ENCODE assay signal across 8 cellular contexts in genomic region chr17:17839792-17840707, GRCh38. TPM values are rescaled to one million over a fixed set of nuclear protein-coding genes. Genes with fewer than 3 reads are reported as not detected.
DNase-seq lines count a peak whose midpoint lies in the region; ATAC-seq and TF ChIP-seq lines count a peak whose summit lies in the region.

No MANE protein-coding gene starts in this region.

- peaks cover 11% of the 10 kb centered on the region for H3K36me3 Mint-ChIP-seq in activated T-helper 17 cell treated with anti-CD3 and anti-CD28 coated beads, Interleukin-2, amount 50 U/mL, for 72 hours (ENCODE audit: low read depth)
- H3K36me3 Mint-ChIP-seq in naive B cell, result no peaks in the 10 kb centered on the region
- H3K36me3 Mint-ChIP-seq in stimulated activated memory B cell treated with anti-CD40 and anti-IgM and Interleukin-4, amounts not matched to agents 10 μg/mL and 1 μg/mL and 100 μg/mL, for 72 hours, result peaks cover under 1% of the 10 kb centered on the region

- TF ChIP-seq CTCF in Panc1 (IDR thresholded peaks at IDR 0.05), result no peak

- H3K27ac ChIP-seq in HUES6 (ENCODE audit: low read depth, low read length) (peak overlapping the region; percentile 88), Panc1 (ENCODE audit: low read length) (peak overlapping the region; percentile 98)

- DNase-seq in COLO668 (lab: John Stamatoyannopoulos, UW; ENCODE audit: unreplicated experiment) (peak; percentile 95), Panc1 (ENCODE audit: low read depth, low spot score) (no peak), fibroblast of gingiva (ENCODE audit: low read depth) (peak; percentile 96), naive B cell (peak; percentile 86)

- POLR2A ChIA-PET in Panc1 (lab: Charles Lee), result interaction anchor here (0.5 kb wide), 1 partner anchor 262 kb away, joined by 5 read pairs; no protein-coding TSS in a partner anchor

- H3K27me3 Mint-ChIP-seq in activated T-helper 17 cell treated with anti-CD3 and anti-CD28 coated beads, Interleukin-2, amount 50 U/mL, for 72 hours, result no peaks in the 10 kb centered on the region
- no peaks in the 10 kb centered on the region for H3K27me3 Mint-ChIP-seq in naive B cell
- no peaks in the 10 kb centered on the region for H3K27me3 Mint-ChIP-seq in stimulated activated memory B cell treated with anti-CD40 and anti-IgM and Interleukin-4, amounts not matched to agents 10 μg/mL and 1 μg/mL and 100 μg/mL, for 72 hours

- H3K9me3 Mint-ChIP-seq in activated T-helper 17 cell treated with anti-CD3 and anti-CD28 coated beads, Interleukin-2, amount 50 U/mL, for 72 hours, result no peaks in the 10 kb centered on the region
- H3K9me3 Mint-ChIP-seq in naive B cell, result no peaks in the 10 kb centered on the region
- no peaks in the 10 kb centered on the region for H3K9me3 Mint-ChIP-seq in stimulated activated memory B cell treated with anti-CD40 and anti-IgM and Interleukin-4, amounts not matched to agents 10 μg/mL and 1 μg/mL and 100 μg/mL, for 72 hours

- no peaks in the 10 kb centered on the region for H3K9me3 ChIP-seq in HUES6 (ENCODE audit: control insufficient read depth, insufficient read depth, low read depth, low read length)
- H3K9me3 ChIP-seq in Panc1 (ENCODE audit: control insufficient read depth, insufficient read depth, low read depth, low read length), result no peaks in the 10 kb centered on the region

- H3K4me3 ChIP-seq in HUES6 (ENCODE audit: low read depth, low read length) (peak overlapping the region; percentile 54), Panc1 (ENCODE audit: low read depth in 2 of 2, low read length in 2 of 2) (peak overlapping the region; percentile 36 to 46)

- in situ Hi-C loops in Panc1 (cut with HindIII; ENCODE audit: low pct_unique_long_range_greater_than_20kb, low sequenced_read_pairs), result no loop called here

- H3K27me3 ChIP-seq in HUES6 (ENCODE audit: control insufficient read depth, insufficient read depth, low read length) (no peaks in the 10 kb centered on the region; the same call in 1 of the 2 replicates), Panc1 (ENCODE audit: control insufficient read depth, insufficient read depth, low read length) (no peaks in the 10 kb centered on the region)

- H3K4me1 Mint-ChIP-seq in activated T-helper 17 cell treated with anti-CD3 and anti-CD28 coated beads, Interleukin-2, amount 50 U/mL, for 72 hours, result peaks cover 20% of the 10 kb centered on the region
- peaks cover 22 to 48% (median 44%) of the 10 kb centered on the region in 3 donors for H3K4me1 Mint-ChIP-seq in naive B cell
- H3K4me1 Mint-ChIP-seq in stimulated activated memory B cell treated with anti-CD40 and anti-IgM and Interleukin-4, amounts not matched to agents 10 μg/mL and 1 μg/mL and 100 μg/mL, for 72 hours, result peaks cover 48% of the 10 kb centered on the region

- CTCF ChIA-PET in Panc1 (lab: Charles Lee), result interaction anchor here (0.6 kb wide), 1 partner anchor 29 kb away, joined by 8 read pairs; no protein-coding TSS in a partner anchor

- H3K36me3 ChIP-seq in HUES6 (ENCODE audit: control insufficient read depth, insufficient read depth, low read length) (no peaks in the 10 kb centered on the region), Panc1 (ENCODE audit: control insufficient read depth, insufficient read depth, low read length) (no peaks in the 10 kb centered on the region)

- peak; percentile 44 for ATAC-seq in GM21367 (IDR thresholded peaks at IDR 0.05; ENCODE audit: unreplicated experiment)
- peak; percentile 74 for ATAC-seq in Panc1
- ATAC-seq in activated T-helper 17 cell treated with anti-CD3 and anti-CD28 coated beads, Interleukin-2, amount 50 U/mL, for 72 hours (replicated peaks), result peak; percentile 80
- peak; percentile 65 to 67 for ATAC-seq in naive B cell (ENCODE audit: low read depth in 2 of 2)
- ATAC-seq in stimulated activated memory B cell treated with anti-CD40 and anti-IgM and Interleukin-4, amounts not matched to agents 10 μg/mL and 1 μg/mL and 100 μg/mL, for 72 hours, result peak; percentile 89

- BruUV-seq in Panc1 (replicated peaks; lab: Mats Ljungman, UMichigan), result no TSS peak

- peak overlapping the region; percentile 91 for H3K4me3 Mint-ChIP-seq in activated T-helper 17 cell treated with anti-CD3 and anti-CD28 coated beads, Interleukin-2, amount 50 U/mL, for 72 hours
- H3K4me3 Mint-ChIP-seq in naive B cell, result peak overlapping the region; percentile 70 to 97 (median 82)
- H3K4me3 Mint-ChIP-seq in stimulated activated memory B cell treated with anti-CD40 and anti-IgM and Interleukin-4, amounts not matched to agents 10 μg/mL and 1 μg/mL and 100 μg/mL, for 72 hours, result peak overlapping the region; percentile 79

- H3K27ac Mint-ChIP-seq in activated T-helper 17 cell treated with anti-CD3 and anti-CD28 coated beads, Interleukin-2, amount 50 U/mL, for 72 hours, result peak overlapping the region; percentile 15
- H3K27ac Mint-ChIP-seq in naive B cell, result peak overlapping the region; percentile 89 to 100 (median 95)
- H3K27ac Mint-ChIP-seq in stimulated activated memory B cell treated with anti-CD40 and anti-IgM and Interleukin-4, amounts not matched to agents 10 μg/mL and 1 μg/mL and 100 μg/mL, for 72 hours, result peak overlapping the region; percentile 85

- H3K4me1 ChIP-seq in HUES6 (ENCODE audit: control insufficient read depth, insufficient read depth, low read length) (peaks cover 55% of the 10 kb centered on the region), Panc1 (ENCODE audit: control insufficient read depth, insufficient read depth, low read length) (peaks cover 55% of the 10 kb centered on the region)

- intact Hi-C loops in Panc1 (cut with micrococcal nuclease; ENCODE audit: unreplicated experiment), result no loop called here

- peak overlapping the region; percentile 88 for H3K9ac ChIP-seq in HUES6 (ENCODE audit: low read length)

RNA-seq across cellular contexts. Expression of gene SREBF1, which starts 3.3 kb away (rescaled TPM):
- total RNA-seq in Panc1 (2021; ENCODE audit: unreplicated experiment), result 230 TPM
- polyA plus RNA-seq in Panc1 (2012; ENCODE audit: insufficient read length), result 434 TPM
- total RNA-seq in activated T-helper 17 cell treated with anti-CD3 and anti-CD28 coated beads, Interleukin-2, amount 50 U/mL, for 72 hours, result 10 to 100 TPM; 65.5 to 74.1 TPM
- polyA plus RNA-seq in naive B cell (ENCODE audit: low read depth in 6 of 6), result 10 to 100 TPM in 1 of 6 donors, 1 to 10 TPM in 5; 4.8 to 10.0 (median 5.4) TPM

Comparison
In these comparisons a context has a peak if more than half of its experiments do, and no peak if none do; other contexts are left out.
1. H3K27ac Mint-ChIP-seq: peak in every context shown above with its lines; median percentile 95 in naive B cell; 85 in stimulated activated memory B cell treated with anti-CD40 and anti-IgM and Interleukin-4, amounts not matched to agents 10 μg/mL and 1 μg/mL and 100 μg/mL, for 72 hours; 15 in activated T-helper 17 cell treated with anti-CD3 and anti-CD28 coated beads, Interleukin-2, amount 50 U/mL, for 72 hours.